Comparison of ENCODE assay signal across 7 cellular contexts in the genomic region with DNA sequence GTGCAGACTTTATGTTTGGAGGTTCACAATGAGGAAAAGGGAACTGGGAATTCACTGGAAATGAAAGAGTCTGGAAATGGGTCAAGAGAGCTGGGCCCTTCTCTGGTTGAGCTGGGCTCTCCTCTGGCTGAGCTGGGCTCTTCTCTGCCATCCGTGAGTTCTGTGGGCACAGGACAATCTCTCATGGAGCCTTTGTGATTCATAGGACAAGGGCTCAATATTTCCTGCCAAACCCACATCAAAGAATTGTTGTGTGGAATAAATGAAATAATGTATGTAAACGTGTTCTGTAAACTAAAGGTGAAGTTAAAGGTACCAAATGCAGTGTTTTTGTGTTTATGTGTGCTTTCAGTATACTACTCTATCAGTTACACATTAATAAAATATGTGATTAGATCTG.
"Had no signal": no experiment of that assay in that cellular context is flagged by ENCODE, and none has a peak within 500 bp of the region (broad histone marks: within the 10 kb centered on the region; RNA-seq: fewer than 3 reads in every experiment).

No MANE protein-coding gene starts in this region.

- H3K4me2 ChIP-seq: KMS-11 had no signal

- DNase-seq: H9, HCEC 1CT, Karpas-422, KBM-7 had no signal

- H3K9ac ChIP-seq: KMS-11 had no signal

- H3K27ac ChIP-seq: HL-60, KMS-11 had no signal

- H2AFZ ChIP-seq: GM23338 had no signal

- H3K4me3 ChIP-seq: GM23338 had no signal
